ENCODE assay signal across 1 cellular context in the genomic region with DNA sequence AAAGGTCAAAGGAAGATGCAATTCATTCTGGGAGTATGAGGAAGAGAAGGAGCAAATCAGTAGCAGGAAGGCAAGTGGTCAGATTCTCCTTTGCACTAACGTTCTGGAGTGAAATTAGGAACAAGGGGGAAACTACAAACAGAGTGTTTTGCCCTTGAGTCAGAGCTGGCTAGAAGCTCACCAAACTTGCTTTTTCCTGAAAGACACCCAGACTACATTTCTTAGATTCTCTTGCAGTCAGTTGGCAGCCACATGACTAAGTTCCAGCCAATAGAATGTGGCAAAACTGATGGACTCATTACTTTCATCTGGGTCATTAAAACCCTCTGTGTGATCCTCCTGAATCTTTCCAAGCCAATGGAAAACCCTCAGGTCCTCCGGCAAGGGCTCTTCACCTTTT.
TF ChIP-seq lines count a peak whose summit lies in the region.

No MANE protein-coding gene starts in this region.

TF ChIP-seq in IMR-90, 13 proteins besides CTCF, POLR2A, EP300 and RAD21:
- TF ChIP-seq NFE2L2 (IDR thresholded peaks at IDR 0.05; ENCODE audit: low read depth, low read length): no peak
